8 cellular contexts compared by ENCODE assay signal in genomic region chr16:4316103-4316731, GRCh38.
DNase-seq lines count a peak whose midpoint lies in the region; ATAC-seq and TF ChIP-seq lines count a peak whose summit lies in the region.

No MANE protein-coding gene starts in this region.

- TF ChIP-seq CTCF in epithelial cell of esophagus (IDR thresholded peaks at IDR 0.05; ENCODE audit: insufficient read depth, low read depth, low read length, missing control alignments) (no peak), parathyroid adenoma (IDR thresholded peaks at IDR 0.05) (no peak)

- peak overlapping the region; percentile 99 for H3K4me2 ChIP-seq in parathyroid adenoma (ENCODE audit: low read length)

- peak overlapping the region; percentile 83 for H2AFZ ChIP-seq in parathyroid adenoma

- no peaks in the 10 kb centered on the region for H3K9me3 ChIP-seq in parathyroid adenoma (ENCODE audit: control insufficient read depth, low read length)

- H3K27ac ChIP-seq in parathyroid adenoma = peak overlapping the region; percentile 92

- no peaks in the 10 kb centered on the region for H3K36me3 ChIP-seq in parathyroid adenoma (ENCODE audit: control insufficient read depth, insufficient read depth, low read length)

- H3K9ac ChIP-seq in parathyroid adenoma = peak overlapping the region; percentile 13

- peaks cover 22% of the 10 kb centered on the region for H3K4me1 ChIP-seq in parathyroid adenoma

- H3K4me3 ChIP-seq in epithelial cell of esophagus (ENCODE audit: low read length) = peak overlapping the region; percentile 50
- peak overlapping the region; percentile 77 for H3K4me3 ChIP-seq in parathyroid adenoma (ENCODE audit: low read depth, low read length)

- peak; percentile 35 for DNase-seq in EH (ENCODE audit: low read depth)
- peak; percentile 45 for DNase-seq in NCI-H1092 treated with DMSO at 0.1 percent for 48 hours (lab: John Stamatoyannopoulos, UW)
- DNase-seq in epithelial cell of esophagus (ENCODE audit: low read depth) = no peak
- DNase-seq in HPDE6-E6E7 (ENCODE audit: extremely low spot score) = no peak
- DNase-seq in LoVo (ENCODE audit: low spot score) = no peak
- no peak for DNase-seq in germinal center (ENCODE audit: low spot score)

- no peaks in the 10 kb centered on the region for H3K27me3 ChIP-seq in parathyroid adenoma (ENCODE audit: control insufficient read depth, insufficient read depth, low read length)

- no peak for ATAC-seq in HG02623 (IDR thresholded peaks at IDR 0.05; ENCODE audit: unreplicated experiment)

- H3K79me2 ChIP-seq in parathyroid adenoma = peaks cover 43% of the 10 kb centered on the region

Comparison
In these comparisons a context has a peak if more than half of its experiments do, and no peak if none do; other contexts are left out.
1. DNase-seq: peak in EH (single experiment) and NCI-H1092 treated with DMSO at 0.1 percent for 48 hours (single experiment); none in epithelial cell of esophagus (single experiment), HPDE6-E6E7 (single experiment), LoVo (single experiment) and germinal center (single experiment).